Comparison of ENCODE assay signal across 9 cellular contexts in the genomic region with DNA sequence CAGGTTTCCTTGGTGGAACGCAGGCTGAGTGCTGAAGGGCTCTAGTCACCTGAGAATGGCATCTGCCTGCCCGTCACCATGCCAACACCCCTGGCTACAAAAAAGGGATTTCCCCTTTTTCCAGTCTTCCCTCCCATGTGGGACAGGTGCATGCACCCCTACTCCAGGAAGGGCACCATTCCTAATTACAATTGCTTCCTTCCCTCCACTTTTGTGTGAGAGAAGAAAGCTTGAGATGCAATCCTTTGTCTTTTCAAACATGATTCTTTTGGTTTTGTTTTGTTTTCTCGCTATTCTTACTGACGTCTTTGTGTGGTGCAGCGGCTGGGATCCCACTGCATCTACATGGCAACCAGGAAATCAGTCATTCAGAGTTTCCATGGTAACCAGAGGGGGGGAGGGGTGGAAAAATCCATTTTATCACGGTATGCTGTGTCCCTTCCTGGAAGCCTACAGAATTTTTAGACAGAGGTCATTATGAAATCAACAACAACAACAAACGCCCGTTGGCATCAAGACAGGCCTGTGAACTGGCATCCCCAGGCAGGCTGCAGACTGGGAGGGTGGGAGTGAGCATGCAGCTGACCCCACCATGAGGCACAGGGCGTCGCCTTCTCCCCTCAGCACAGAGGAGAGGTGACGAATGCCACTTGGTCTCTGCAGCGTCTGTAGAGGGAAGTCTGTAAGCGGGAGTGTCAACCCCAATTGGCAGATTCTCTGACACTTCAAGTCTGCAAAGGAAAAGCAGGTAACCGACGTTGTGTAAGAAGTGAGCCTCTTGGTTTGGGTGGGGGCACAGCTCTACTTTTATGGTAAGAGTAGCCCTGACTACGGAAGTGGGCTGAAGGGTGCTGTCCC. TPM values are rescaled to one million over a fixed set of nuclear protein-coding genes. Genes with fewer than 3 reads are reported as not detected.
DNase-seq lines count a peak whose midpoint lies in the region; ATAC-seq and TF ChIP-seq lines count a peak whose summit lies in the region.
"Had no signal": no experiment of that assay in that cellular context is flagged by ENCODE, and none has a peak within 500 bp of the region (broad histone marks: within the 10 kb centered on the region; RNA-seq: fewer than 3 reads in every experiment).

No MANE protein-coding gene starts in this region.

- in situ Hi-C loops in GM13976 (cut with MboI; ENCODE audit: low sequenced_read_pairs, unreplicated experiment): no loop called here

- H3K36me3 ChIP-seq in colonic mucosa: no peaks in the 10 kb centered on the region
- H3K36me3 ChIP-seq: cardiac muscle cell had no signal

- H3K4me3 ChIP-seq in colonic mucosa: no peak overlapping the region
- H3K4me3 ChIP-seq: cardiac muscle cell had no signal

- H3K4me1 ChIP-seq in colonic mucosa: no peaks in the 10 kb centered on the region

- intact Hi-C loops in colonic mucosa (cut with DNase I): no loop called here

- no peaks in the 10 kb centered on the region for H3K9me3 ChIP-seq in colonic mucosa

- peak; percentile 76 for ATAC-seq in HG02642 (IDR thresholded peaks at IDR 0.05; ENCODE audit: poor library complexity, unreplicated experiment)

- no peaks in the 10 kb centered on the region for H3K27me3 ChIP-seq in colonic mucosa
- H3K27me3 ChIP-seq: cardiac muscle cell had no signal

- TF ChIP-seq CTCF in GM13976 (IDR thresholded peaks at IDR 0.05; ENCODE audit: borderline replicate concordance, control extremely low read depth, extremely low read depth, insufficient read depth, missing control alignments) (no peak), colonic mucosa (IDR thresholded peaks at IDR 0.05) (no peak)

- peak overlapping the region in 1 of 2 donors; percentile 34 for H3K9ac ChIP-seq in colonic mucosa (ENCODE audit: low read depth in 2 of 2, low read length in 2 of 2)

- peak overlapping the region; percentile 59 for H3K27ac ChIP-seq in colonic mucosa
- H3K27ac ChIP-seq: cardiac muscle cell had no signal

- peak; percentile 77 for DNase-seq in GM13976 (ENCODE audit: low spot score)
- DNase-seq in NCI-H1436 treated with DMSO at 0.1 percent for 48 hours (lab: John Stamatoyannopoulos, UW): peak; percentile 84
- DNase-seq in activated CD4-positive, alpha-beta T cell treated with anti-CD3 and anti-CD28 coated beads for 48 hours: peak; percentile 89
- peak; percentile 67 for DNase-seq in colonic mucosa
- peak; percentile 90 to 91 for DNase-seq in lung microvascular endothelial cell (ENCODE audit: low read depth in 2 of 2)
- peak; percentile 81 for DNase-seq in stimulated activated CD8-positive, alpha-beta memory T cell treated with anti-CD3 and anti-CD28 coated beads, Interleukin-12 subunit alpha, Interleukin-12 subunit beta, amount 100 ng/mL, for 1 hour (ENCODE audit: low read depth)
- no peak for DNase-seq in COLO829 (ENCODE audit: low spot score)

RNA-seq across cellular contexts. Expression of gene GNG2, which starts 13.6 kb away (rescaled TPM):
- 10 to 100 TPM in 1 of 2 donors, 1 to 10 TPM in 1; 4.9 to 18.2 TPM for total RNA-seq in colonic mucosa
- total RNA-seq in lung microvascular endothelial cell: 5.8 and 10.0 TPM in 2 replicates
